ENCODE assay signal across 18 cellular contexts in the genomic region with DNA sequence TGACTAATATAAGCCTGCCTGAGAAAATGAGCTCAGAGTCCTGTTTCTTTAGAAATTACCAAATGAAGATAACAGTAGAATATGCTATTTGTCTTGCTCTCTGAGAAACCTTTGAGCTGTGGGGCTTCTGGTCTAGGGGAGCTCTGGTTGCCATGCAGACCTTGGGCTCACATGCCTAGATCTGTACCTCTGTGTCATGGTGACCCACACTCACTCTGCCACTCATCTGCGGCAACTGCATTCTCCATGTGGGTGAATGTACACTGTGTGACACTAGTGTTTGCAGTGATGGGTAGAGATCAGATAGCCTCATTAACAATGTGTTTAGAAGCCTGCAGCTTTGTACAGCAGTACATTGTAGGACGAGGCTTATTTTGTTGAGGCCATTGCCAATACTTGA.
DNase-seq lines count a peak whose midpoint lies in the region; ATAC-seq, FAIRE-seq and TF ChIP-seq lines count a peak whose summit lies in the region.
"Had no signal": no experiment of that assay in that cellular context is flagged by ENCODE, and none has a peak within 500 bp of the region (broad histone marks: within the 10 kb centered on the region; RNA-seq: fewer than 3 reads in every experiment).

No MANE protein-coding gene starts in this region.

- no peaks in the 10 kb centered on the region for H4K20me1 ChIP-seq in HepG2 (ENCODE audit: insufficient read depth, low read length)
- H4K20me1 ChIP-seq: BLaER1 treated with 17β-estradiol and CSF1 and Interleukin-3, amounts not matched to agents 10 nM and 100 nM had no signal

- H4K91ac ChIP-seq in mesenchymal stem cell (ENCODE audit: low read length): peak overlapping the region; percentile 72

- no peaks in the 10 kb centered on the region for H3K27me3 ChIP-seq in HepG2 (ENCODE audit: control insufficient read depth in 1 of 2, insufficient read depth in 2 of 2, low read length in 2 of 2)
- H3K27me3 ChIP-seq in right lobe of liver: no peaks in the 10 kb centered on the region
- H3K27me3 ChIP-seq in mesenchymal stem cell (ENCODE audit: control insufficient read depth in 1 of 2, insufficient read depth in 1 of 2, low read length in 2 of 2): no peaks in the 10 kb centered on the region
- H3K27me3 ChIP-seq in prostate gland (replicated peaks; ENCODE audit: insufficient read depth): no peaks in the 10 kb centered on the region
- H3K27me3 ChIP-seq: BLaER1 treated with 17β-estradiol and CSF1 and Interleukin-3, amounts not matched to agents 10 nM and 100 nM had no signal

- H3K4me3 ChIP-seq in HepG2 (replicated peaks in 1 of 3; ENCODE audit: insufficient read depth in 1 of 3, low read depth in 2 of 3, low read length in 3 of 3): no peak overlapping the region
- H3K4me3 ChIP-seq in right lobe of liver: no peak overlapping the region
- H3K4me3 ChIP-seq in mesenchymal stem cell (ENCODE audit: insufficient read depth in 1 of 2, low read depth in 1 of 2, low read length in 2 of 2): no peak overlapping the region
- no peak overlapping the region for H3K4me3 ChIP-seq in prostate gland
- H3K4me3 ChIP-seq: BLaER1 treated with 17β-estradiol and CSF1 and Interleukin-3, amounts not matched to agents 10 nM and 100 nM had no signal

- H3K9me3 ChIP-seq in HepG2 (ENCODE audit: low read length) (peaks cover 70% of the 10 kb centered on the region), right lobe of liver (no peaks in the 10 kb centered on the region), mesenchymal stem cell (ENCODE audit: control insufficient read depth, low read length) (no peaks in the 10 kb centered on the region), prostate gland (no peaks in the 10 kb centered on the region)
- H3K9me3 ChIP-seq: BLaER1 treated with 17β-estradiol and CSF1 and Interleukin-3, amounts not matched to agents 10 nM and 100 nM had no signal

- no peak overlapping the region for H3K23ac ChIP-seq in mesenchymal stem cell (ENCODE audit: low read length in 2 of 2)

- TF ChIP-seq CTCF in HepG2 (CRISPR knock-in tag; IDR thresholded peaks at IDR 0.05) (no peak), right lobe of liver (IDR thresholded peaks at IDR 0.05) (no peak), prostate gland (IDR thresholded peaks at IDR 0.05) (no peak)

- no peak for FAIRE-seq in HepG2 (lab: Jason Lieb, UNC)
- FAIRE-seq: G401.6, GM12891, GM19239, H54 had no signal

- TF ChIP-seq POLR2A in HepG2 (IDR thresholded peaks at IDR 0.05; ENCODE audit: insufficient read depth in 1 of 2, low read depth in 2 of 2, low read length in 2 of 2) (no peak), right lobe of liver (IDR thresholded peaks at IDR 0.05) (no peak), prostate gland (IDR thresholded peaks at IDR 0.05) (no peak)

- BruUV-seq in HepG2 (replicated peaks; lab: Mats Ljungman, UMichigan): no TSS peak

- H3K14ac ChIP-seq in mesenchymal stem cell (ENCODE audit: low read length in 2 of 2): no peak overlapping the region

- intact Hi-C loops in HepG2 (cut with micrococcal nuclease; ENCODE audit: unreplicated experiment): no loop called here
- intact Hi-C loops in right lobe of liver (cut with DNase I): no loop called here
- intact Hi-C loops in prostate gland (cut with DNase I): no loop called here

- H3K18ac ChIP-seq in mesenchymal stem cell (ENCODE audit: low read depth in 1 of 2, low read length in 2 of 2): no peak overlapping the region

- in situ Hi-C loops in HepG2 (cut with HindIII; ENCODE audit: extremely low pct_ligation_motif_present, low pct_unique_long_range_greater_than_20kb) (no loop called here), G401 (cut with HindIII; ENCODE audit: low sequenced_read_pairs) (no loop called here)

- CTCF ChIA-PET in HepG2 (lab: Yijun Ruan, JAX; ENCODE audit: low intra/inter-chr PET ratio, low total read pairs): no interaction called here

- H3K4ac ChIP-seq in mesenchymal stem cell (ENCODE audit: low read depth in 1 of 2, low read length in 2 of 2): no peak overlapping the region

- H3K36me3 ChIP-seq in HepG2 (replicated peaks in 1 of 2; ENCODE audit: control insufficient read depth in 1 of 2, insufficient read depth in 2 of 2, low read length in 2 of 2) (no peaks in the 10 kb centered on the region), right lobe of liver (no peaks in the 10 kb centered on the region), mesenchymal stem cell (ENCODE audit: control insufficient read depth in 1 of 2, insufficient read depth in 2 of 2, low read depth in 1 of 2, low read length in 2 of 2) (no peaks in the 10 kb centered on the region), prostate gland (no peaks in the 10 kb centered on the region)
- H3K36me3 ChIP-seq: BLaER1 treated with 17β-estradiol and CSF1 and Interleukin-3, amounts not matched to agents 10 nM and 100 nM had no signal

- H3K79me2 ChIP-seq in HepG2 (ENCODE audit: insufficient read depth, low read length): no peaks in the 10 kb centered on the region

- no peak overlapping the region for H2BK12ac ChIP-seq in mesenchymal stem cell (ENCODE audit: low read length in 2 of 2)

- WGBS in HepG2 (ENCODE audit: low lambda C conversion rate): 0% methylated on average over 2 of the region's 2 CpGs
- whole genome bisulfite sequencing in right lobe of liver (ENCODE audit: insufficient coverage, low coverage, low lambda C conversion rate, missing lambda C conversion rate): 41% methylated on average over 2 of the region's 2 CpGs
- 100% methylated on average over 2 of the region's 2 CpGs for WGBS in mesenchymal stem cell
- 76% methylated on average over 2 of the region's 2 CpGs for WGBS in prostate gland

- ATAC-seq in HepG2: peak; percentile 94
- ATAC-seq in right lobe of liver: no peak
- no peak for ATAC-seq in HG02759 (IDR thresholded peaks at IDR 0.05; ENCODE audit: unreplicated experiment)
- ATAC-seq: HCT116 had no signal

- H3K4me1 ChIP-seq in HepG2 (ENCODE audit: insufficient read depth, low read length) (no peaks in the 10 kb centered on the region), right lobe of liver (no peaks in the 10 kb centered on the region), mesenchymal stem cell (ENCODE audit: control insufficient read depth, insufficient read depth, low read depth, low read length) (peaks cover 2% of the 10 kb centered on the region), prostate gland (replicated peaks) (no peaks in the 10 kb centered on the region)

- H3K4me2 ChIP-seq in HepG2 (ENCODE audit: low read depth, low read length) (no peak overlapping the region), mesenchymal stem cell (ENCODE audit: low read length, poor library complexity, severe bottlenecking) (no peak overlapping the region)

- no peak overlapping the region for H2BK15ac ChIP-seq in mesenchymal stem cell (ENCODE audit: low read depth, poor library complexity, severe bottlenecking)

- H2BK120ac ChIP-seq in mesenchymal stem cell (ENCODE audit: low read depth, low read length): no peak overlapping the region

- TF ChIP-seq RAD21 in HepG2 (CRISPR knock-in tag; IDR thresholded peaks at IDR 0.05): no peak

- POLR2A ChIA-PET in HepG2 (lab: Yijun Ruan, JAX): no interaction called here

- H2BK5ac ChIP-seq in mesenchymal stem cell (ENCODE audit: low read depth, low read length, poor library complexity, severe bottlenecking): no peak overlapping the region

- no peak overlapping the region for H2AFZ ChIP-seq in HepG2 (ENCODE audit: low read length)
- H2AFZ ChIP-seq in mesenchymal stem cell (ENCODE audit: low read depth, low read length): no peak overlapping the region

- H2AK5ac ChIP-seq in mesenchymal stem cell (ENCODE audit: low read length, severe bottlenecking): no peak overlapping the region

- no peaks in the 10 kb centered on the region for H3K79me1 ChIP-seq in mesenchymal stem cell (replicated peaks; ENCODE audit: low read length, poor library complexity, severe bottlenecking)

- DNase-seq in HepG2 (ENCODE audit: low spot score): peak; percentile 3
- no peak for DNase-seq in right lobe of liver
- DNase-seq in astrocyte of the hippocampus (ENCODE audit: low read depth, low spot score): peak; percentile 2
- DNase-seq in mesenchymal stem cell: no peak
- no peak for DNase-seq in G401 (ENCODE audit: low spot score)
- DNase-seq in prostate gland (ENCODE audit: low spot score): no peak
- DNase-seq: 8988T; AML-193; CD4-positive, CD25-positive, alpha-beta regulatory T cell; DMS79 had no signal

- TF ChIP-seq EP300 in HepG2 (IDR thresholded peaks at IDR 0.05; ENCODE audit: low read depth in 2 of 2, low read length in 2 of 2) (no peak), HepG2 (CRISPR knock-in tag; IDR thresholded peaks at IDR 0.05; ENCODE audit: borderline replicate concordance) (no peak)

- H3K9ac ChIP-seq in HepG2 (ENCODE audit: insufficient read depth, low read depth, low read length) (no peak overlapping the region), mesenchymal stem cell (ENCODE audit: low read length) (no peak overlapping the region)
- H3K9ac ChIP-seq: BLaER1 treated with 17β-estradiol and CSF1 and Interleukin-3, amounts not matched to agents 10 nM and 100 nM had no signal

- peak overlapping the region; percentile 55 for H4K8ac ChIP-seq in mesenchymal stem cell (ENCODE audit: low read length)

- no peak overlapping the region for H3K27ac ChIP-seq in HepG2 (ENCODE audit: extremely low read length, insufficient read depth, low read length)
- no peak overlapping the region for H3K27ac ChIP-seq in right lobe of liver
- H3K27ac ChIP-seq in mesenchymal stem cell (ENCODE audit: low read length, poor library complexity, severe bottlenecking): no peak overlapping the region
- no peak overlapping the region for H3K27ac ChIP-seq in prostate gland
- H3K27ac ChIP-seq: BLaER1 treated with 17β-estradiol and CSF1 and Interleukin-3, amounts not matched to agents 10 nM and 100 nM; HL-60 had no signal

TF ChIP-seq in HepG2, 621 proteins besides CTCF, POLR2A, EP300 and RAD21:
- TF ChIP-seq KLF9 (CRISPR knock-in tag; IDR thresholded peaks at IDR 0.05; ENCODE audit: low read depth) (no peak), STAG1 (CRISPR knock-in tag; IDR thresholded peaks at IDR 0.05) (no peak), ZNF124 (CRISPR knock-in tag; IDR thresholded peaks at IDR 0.05) (no peak), ZNF652 (CRISPR knock-in tag; IDR thresholded peaks at IDR 0.05; ENCODE audit: borderline replicate concordance, low read depth) (peak; percentile 45; the same call in 1 of the 2 replicates)

Comparison
In these comparisons a context has a peak if more than half of its experiments do, and no peak if none do; other contexts are left out.
1. DNase-seq: peak in HepG2 (single experiment) and astrocyte of the hippocampus (single experiment); none in right lobe of liver (0 of 3), mesenchymal stem cell (single experiment), G401 (single experiment) and prostate gland (single experiment).